In the genomic region with DNA sequence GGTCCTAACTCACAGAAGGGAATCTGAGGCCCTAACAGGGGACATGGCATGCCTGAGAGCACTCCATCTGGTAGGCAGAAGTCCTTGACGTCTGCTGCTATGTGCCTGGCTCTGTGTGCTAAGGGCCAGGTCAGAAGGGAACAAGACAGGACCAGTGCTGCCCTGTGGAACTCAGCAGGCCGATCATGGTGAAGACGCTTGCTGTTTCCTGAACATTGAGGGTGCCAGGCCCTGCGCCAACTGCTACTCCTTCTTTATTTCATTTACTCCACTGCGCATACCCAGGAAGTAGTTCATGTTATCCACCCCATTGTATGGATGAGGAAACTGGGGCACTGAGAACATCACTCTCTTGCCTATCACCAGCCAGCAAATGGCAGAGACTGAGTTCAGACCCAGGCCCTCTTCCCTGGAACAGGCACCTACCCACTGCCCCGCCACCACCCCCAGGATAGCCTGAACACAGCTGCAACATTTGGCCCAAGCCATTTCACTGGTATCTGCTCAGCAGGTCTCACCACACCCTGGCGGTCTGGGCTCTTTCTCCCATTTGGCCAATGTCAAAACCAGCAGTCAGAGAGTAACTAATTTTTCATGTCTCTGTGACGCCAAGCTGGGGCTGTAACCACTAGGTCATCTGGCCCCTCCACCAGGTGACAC, we compare ENCODE assay signal across 20 cellular contexts. TPM values are rescaled to one million over a fixed set of nuclear protein-coding genes. Genes with fewer than 3 reads are reported as not detected.
DNase-seq lines count a peak whose midpoint lies in the region; ATAC-seq and TF ChIP-seq lines count a peak whose summit lies in the region.
"Had no signal": no experiment of that assay in that cellular context is flagged by ENCODE, and none has a peak within 500 bp of the region (broad histone marks: within the 10 kb centered on the region; RNA-seq: fewer than 3 reads in every experiment).

No MANE protein-coding gene starts in this region.

- no peaks in the 10 kb centered on the region; the same call in 1 of the 2 replicates for H3K27me3 ChIP-seq in IMR-90 (ENCODE audit: control insufficient read depth, insufficient read depth, low read length)
- no peaks in the 10 kb centered on the region for H3K27me3 ChIP-seq in endodermal cell (ENCODE audit: control insufficient read depth, insufficient read depth, low read length, poor library complexity, severe bottlenecking)
- H3K27me3 ChIP-seq in hepatocyte: no peaks in the 10 kb centered on the region
- H3K27me3 ChIP-seq: BLaER1 had no signal

- H2AFZ ChIP-seq in IMR-90 (replicated peaks; ENCODE audit: low read length, poor library complexity): peak overlapping the region; percentile 27
- no peak overlapping the region for H2AFZ ChIP-seq in hepatocyte
- H2AFZ ChIP-seq: GM23248 had no signal

- no peak overlapping the region for H3K18ac ChIP-seq in IMR-90 (ENCODE audit: low read depth, low read length)

- POLR2A ChIA-PET in IMR-90 (lab: Charles Lee; ENCODE audit: unreplicated experiment): no interaction called here

- H3K9me1 ChIP-seq in IMR-90 (ENCODE audit: insufficient read depth, low read length): no peaks in the 10 kb centered on the region

- H3K9me2 ChIP-seq in hepatocyte (replicated peaks; ENCODE audit: insufficient read depth): no peaks in the 10 kb centered on the region

- no peak overlapping the region for H4K5ac ChIP-seq in IMR-90 (ENCODE audit: low read depth, low read length)

- no peaks in the 10 kb centered on the region for H3K79me2 ChIP-seq in hepatocyte

- no peak overlapping the region for H2BK5ac ChIP-seq in IMR-90 (ENCODE audit: low read depth, low read length, poor library complexity, severe bottlenecking)

- no peak for ATAC-seq in IMR-90 (ENCODE audit: low read depth)
- no peak for ATAC-seq in stimulated activated effector memory CD8-positive, alpha-beta T cell treated with anti-CD3 and anti-CD28 coated beads, Interleukin-12 subunit alpha, Interleukin-12 subunit beta, amount 100 ng/mL, for 72 hours
- ATAC-seq: CD8-positive, alpha-beta T cell; HCT116 had no signal

- no peaks in the 10 kb centered on the region for H3K36me3 ChIP-seq in IMR-90 (ENCODE audit: control insufficient read depth, insufficient read depth, low read length)
- no peaks in the 10 kb centered on the region for H3K36me3 ChIP-seq in endodermal cell (ENCODE audit: control insufficient read depth, insufficient read depth, low read length)
- H3K36me3 ChIP-seq in hepatocyte (replicated peaks; ENCODE audit: insufficient read depth, low read depth): no peaks in the 10 kb centered on the region

- H2AK5ac ChIP-seq in IMR-90 (ENCODE audit: low read depth, low read length): no peak overlapping the region

- WGBS in IMR-90 (ENCODE audit: extremely low coverage in 2 of 2, insufficient read length in 1 of 2), 2 experiments: 36% methylated on average over 4 of the region's 8 CpGs; no CpG with 5 or more reads in 1 of the 2 experiments
- WGBS in endodermal cell (ENCODE audit: insufficient coverage in 1 of 2, insufficient read length in 1 of 2), 2 experiments: 80 to 98% methylated on average over 3 to 8 of the region's 8 CpGs
- 86% methylated on average over 8 of the region's 8 CpGs for WGBS in hepatocyte (ENCODE audit: low lambda C conversion rate, missing lambda C conversion rate)

- H2BK15ac ChIP-seq in IMR-90 (ENCODE audit: low read depth, low read length): no peak overlapping the region

- H3K14ac ChIP-seq in IMR-90 (replicated peaks; ENCODE audit: low read depth, low read length): no peak overlapping the region

- intact Hi-C loops in IMR-90 (cut with micrococcal nuclease): no loop called here
- intact Hi-C loops in head of caudate nucleus (cut with DNase I): no loop called here

- H4K91ac ChIP-seq in IMR-90 (ENCODE audit: insufficient read depth, low read depth, low read length): no peak overlapping the region

- no peak overlapping the region for H3K56ac ChIP-seq in IMR-90 (ENCODE audit: extremely low read depth, insufficient read depth, low read length)

- BruUV-seq in IMR-90 (replicated peaks; lab: Mats Ljungman, UMichigan): no TSS peak

- TF ChIP-seq CTCF in IMR-90 (conservative IDR thresholded peaks at IDR 0.05; ENCODE audit: low read depth, low read length) (no peak), endodermal cell (conservative IDR thresholded peaks at IDR 0.05) (no peak), hepatocyte (IDR thresholded peaks at IDR 0.05; ENCODE audit: poor library complexity) (no peak)

- TF ChIP-seq RAD21 in IMR-90 (IDR thresholded peaks at IDR 0.05; ENCODE audit: low read length): no peak

- no peak overlapping the region for H3K23ac ChIP-seq in IMR-90 (ENCODE audit: low read depth, low read length)

- H3K4me1 ChIP-seq in IMR-90 (ENCODE audit: control insufficient read depth, insufficient read depth, low read length) (no peaks in the 10 kb centered on the region), endodermal cell (ENCODE audit: control insufficient read depth, insufficient read depth, low read length) (no peaks in the 10 kb centered on the region), hepatocyte (ENCODE audit: insufficient read depth) (no peaks in the 10 kb centered on the region)
- H3K4me1 ChIP-seq: BLaER1, Caco-2 had no signal

- H3K4me2 ChIP-seq in IMR-90 (ENCODE audit: low read depth, low read length) (no peak overlapping the region), hepatocyte (no peak overlapping the region)
- H3K4me2 ChIP-seq: BLaER1 had no signal

- no peak overlapping the region for H4K8ac ChIP-seq in IMR-90 (ENCODE audit: low read depth in 2 of 2, low read length in 2 of 2)

- no peaks in the 10 kb centered on the region for H3K9me3 Mint-ChIP-seq in activated T-cell treated with anti-CD3 and anti-CD28 coated beads, Interleukin-2, amount 50 U/mL, for 24 hours
- no peaks in the 10 kb centered on the region for H3K9me3 Mint-ChIP-seq in endodermal cell
- no peaks in the 10 kb centered on the region for H3K9me3 Mint-ChIP-seq in stimulated activated effector memory CD8-positive, alpha-beta T cell treated with anti-CD3 and anti-CD28 coated beads, Interleukin-12 subunit alpha, Interleukin-12 subunit beta, amount 100 ng/mL, for 72 hours
- H3K9me3 Mint-ChIP-seq: CD8-positive, alpha-beta T cell had no signal

- no peak for DNase-seq in activated T-cell treated with anti-CD3 and anti-CD28 coated beads, Interleukin-2, amount 50 U/mL, for 24 hours
- DNase-seq in activated T-cell treated with anti-CD3 and anti-CD28 coated beads for 4 hours (no peak), IMR-90 (no peak), endodermal cell (peak; percentile 27), hepatocyte (ENCODE audit: low spot score) (no peak), head of caudate nucleus (no peak)
- DNase-seq in stimulated activated effector memory CD8-positive, alpha-beta T cell treated with anti-CD3 and anti-CD28 coated beads, Interleukin-12 subunit alpha, Interleukin-12 subunit beta, amount 100 ng/mL, for 72 hours (ENCODE audit: low spot score in 2 of 2): no peak
- DNase-seq: Caco-2; CD4-positive, CD25-positive, alpha-beta regulatory T cell; CD8-positive, alpha-beta T cell; DMS153; DND-41; GM23248; H7 had no signal

- in situ Hi-C loops in IMR-90 (cut with MboI; ENCODE audit: low sequenced_read_pairs): no loop called here

- H2BK20ac ChIP-seq in IMR-90 (ENCODE audit: low read depth, low read length): no peak overlapping the region

- no peak overlapping the region for H3K4me3 Mint-ChIP-seq in activated T-cell treated with anti-CD3 and anti-CD28 coated beads, Interleukin-2, amount 50 U/mL, for 24 hours
- no peak overlapping the region for H3K4me3 Mint-ChIP-seq in endodermal cell
- no peak overlapping the region for H3K4me3 Mint-ChIP-seq in stimulated activated effector memory CD8-positive, alpha-beta T cell treated with anti-CD3 and anti-CD28 coated beads, Interleukin-12 subunit alpha, Interleukin-12 subunit beta, amount 100 ng/mL, for 72 hours
- H3K4me3 Mint-ChIP-seq: CD4-positive, CD25-positive, alpha-beta regulatory T cell; CD8-positive, alpha-beta T cell had no signal

- peak overlapping the region; percentile 22 for H3K27ac Mint-ChIP-seq in activated T-cell treated with anti-CD3 and anti-CD28 coated beads, Interleukin-2, amount 50 U/mL, for 24 hours
- no peak overlapping the region for H3K27ac Mint-ChIP-seq in endodermal cell
- H3K27ac Mint-ChIP-seq in stimulated activated effector memory CD8-positive, alpha-beta T cell treated with anti-CD3 and anti-CD28 coated beads, Interleukin-12 subunit alpha, Interleukin-12 subunit beta, amount 100 ng/mL, for 72 hours: peak overlapping the region; percentile 17
- H3K27ac Mint-ChIP-seq: CD4-positive, CD25-positive, alpha-beta regulatory T cell; CD8-positive, alpha-beta T cell had no signal

- H3K27ac ChIP-seq in IMR-90 (ENCODE audit: insufficient read depth, low read length): no peak overlapping the region
- no peak overlapping the region for H3K27ac ChIP-seq in endodermal cell (ENCODE audit: low read depth, low read length)
- no peak overlapping the region for H3K27ac ChIP-seq in hepatocyte
- H3K27ac ChIP-seq: BLaER1, C4-2B, GM23248 had no signal

- H2BK120ac ChIP-seq in IMR-90 (ENCODE audit: low read depth, low read length): no peak overlapping the region

- H3K36me3 Mint-ChIP-seq in activated T-cell treated with anti-CD3 and anti-CD28 coated beads, Interleukin-2, amount 50 U/mL, for 24 hours (ENCODE audit: low read depth): peaks cover 99% of the 10 kb centered on the region
- H3K36me3 Mint-ChIP-seq in endodermal cell (ENCODE audit: low read depth): no peaks in the 10 kb centered on the region
- H3K36me3 Mint-ChIP-seq in stimulated activated effector memory CD8-positive, alpha-beta T cell treated with anti-CD3 and anti-CD28 coated beads, Interleukin-12 subunit alpha, Interleukin-12 subunit beta, amount 100 ng/mL, for 72 hours: peaks cover 94% of the 10 kb centered on the region

- no peak overlapping the region for H2AK9ac ChIP-seq in IMR-90 (replicated peaks; ENCODE audit: low read depth, low read length, poor library complexity)

- H3K4me1 Mint-ChIP-seq in activated T-cell treated with anti-CD3 and anti-CD28 coated beads, Interleukin-2, amount 50 U/mL, for 24 hours (ENCODE audit: low read depth): peaks cover 14% of the 10 kb centered on the region
- no peaks in the 10 kb centered on the region for H3K4me1 Mint-ChIP-seq in endodermal cell
- peaks cover 4% of the 10 kb centered on the region for H3K4me1 Mint-ChIP-seq in stimulated activated effector memory CD8-positive, alpha-beta T cell treated with anti-CD3 and anti-CD28 coated beads, Interleukin-12 subunit alpha, Interleukin-12 subunit beta, amount 100 ng/mL, for 72 hours
- H3K4me1 Mint-ChIP-seq: CD4-positive, CD25-positive, alpha-beta regulatory T cell had no signal

- dilution Hi-C loops in IMR-90 (cut with HindIII; ENCODE audit: low sequenced_read_pairs, unreplicated experiment): no loop called here

- CTCF ChIA-PET in IMR-90 (lab: Yijun Ruan, JAX): interaction anchor here (0.8 kb wide), 1 partner anchor 10 kb away, joined by 4 read pairs; no protein-coding TSS in a partner anchor

- TF ChIP-seq POLR2A in IMR-90 (IDR thresholded peaks at IDR 0.05; ENCODE audit: low read depth, low read length): no peak

- H3K27me3 Mint-ChIP-seq in activated T-cell treated with anti-CD3 and anti-CD28 coated beads, Interleukin-2, amount 50 U/mL, for 24 hours: no peaks in the 10 kb centered on the region
- peaks cover 8% of the 10 kb centered on the region for H3K27me3 Mint-ChIP-seq in endodermal cell (ENCODE audit: insufficient read depth)
- H3K27me3 Mint-ChIP-seq: CD4-positive, CD25-positive, alpha-beta regulatory T cell had no signal

- H3K4me3 ChIP-seq in IMR-90 (ENCODE audit: insufficient read depth, low read depth, low read length): no peak overlapping the region
- H3K4me3 ChIP-seq in endodermal cell (ENCODE audit: low read length): no peak overlapping the region
- no peak overlapping the region for H3K4me3 ChIP-seq in hepatocyte
- H3K4me3 ChIP-seq: BLaER1, GM23248 had no signal

- H3K4ac ChIP-seq in IMR-90 (ENCODE audit: low read depth, low read length): no peak overlapping the region

- no peaks in the 10 kb centered on the region for H3K79me1 ChIP-seq in IMR-90 (ENCODE audit: low read depth in 1 of 2, low read length in 2 of 2)

- H4K20me1 ChIP-seq in IMR-90 (ENCODE audit: insufficient read depth, low read length): no peaks in the 10 kb centered on the region
- no peaks in the 10 kb centered on the region for H4K20me1 ChIP-seq in hepatocyte (ENCODE audit: insufficient read depth, poor library complexity, severe bottlenecking)
- H4K20me1 ChIP-seq: BLaER1 had no signal

- H3K9ac ChIP-seq in IMR-90 (ENCODE audit: low read depth, low read length): no peak overlapping the region
- no peak overlapping the region for H3K9ac ChIP-seq in endodermal cell (ENCODE audit: extremely low read depth, low read length, poor library complexity, severe bottlenecking)
- H3K9ac ChIP-seq: BLaER1, GM23248 had no signal

- H3K9me3 ChIP-seq in IMR-90 (ENCODE audit: control insufficient read depth, insufficient read depth, low read length) (no peaks in the 10 kb centered on the region), endodermal cell (ENCODE audit: control insufficient read depth, low read length) (no peaks in the 10 kb centered on the region), hepatocyte (ENCODE audit: low read depth) (no peaks in the 10 kb centered on the region)
- H3K9me3 ChIP-seq: BLaER1, Caco-2 had no signal

RNA-seq across cellular contexts. Expression of a gene that starts 24.8 kb away (rescaled TPM):
- not detected in 2 replicates for total RNA-seq in IMR-90 (2012; rRNA removed)
- polyA plus RNA-seq in IMR-90 (2012; rRNA removed): not detected in 2 replicates
- not detected in 2 replicates for polyA plus RNA-seq in IMR-90 (2012; cell fraction: cytosol; rRNA removed)
- polyA plus RNA-seq in IMR-90 (2012; cell fraction: nucleus; rRNA removed; ENCODE audit: low replicate concordance): not detected in 2 replicates
- 1 to 10 TPM in 1 of 2 donors, under 1 TPM in 1; 0.44 to 3.5 TPM for total RNA-seq in endodermal cell
- polyA plus RNA-seq in endodermal cell (2013, experiment 1 of 2): 0.18 TPM
- 0.17 TPM for polyA plus RNA-seq in endodermal cell (2013, experiment 2 of 2)
- total RNA-seq in hepatocyte: not detected in 2 replicates
- polyA plus RNA-seq in hepatocyte: not detected in 2 replicates
- total RNA-seq: A172; A673; CD4-positive, CD25-positive, alpha-beta regulatory T cell; CD8-positive, alpha-beta T cell; GM23248; H1 had no signal
- polyA plus RNA-seq: CD4-positive, CD25-positive, alpha-beta regulatory T cell; GM23248; H1 had no signal
